ENCODE assay signal across 28 cellular contexts in genomic region chr5:121018004-121018403, GRCh38.
"Had no signal": no experiment of that assay in that cellular context is flagged by ENCODE, and none has a peak within 500 bp of the region (broad histone marks: within the 10 kb centered on the region; RNA-seq: fewer than 3 reads in every experiment).

No MANE protein-coding gene starts in this region.

- H3K36me3 Mint-ChIP-seq: mesothelial cell of epicardium; naive B cell; naive thymus-derived CD8-positive, alpha-beta T cell had no signal

- H3K27me3 Mint-ChIP-seq: dendritic cell treated with granulocyte-macrophage colony-stimulating factor and Interleukin-4, amounts not matched to agents 40 ng/mL and 50 ng/mL, for 4 days; effector memory CD8-positive, alpha-beta T cell; naive B cell had no signal

- H3K4me3 Mint-ChIP-seq: dendritic cell treated with granulocyte-macrophage colony-stimulating factor and Interleukin-4, amounts not matched to agents 40 ng/mL and 50 ng/mL, for 4 days; effector memory CD8-positive, alpha-beta T cell; endodermal cell; mesothelial cell of epicardium; naive B cell; naive thymus-derived CD8-positive, alpha-beta T cell had no signal

- H3K9me3 ChIP-seq: esophagus squamous epithelium, gastrocnemius medialis, heart right ventricle, left lung, lower lobe of right lung, mucosa of descending colon had no signal

- H3K4me3 ChIP-seq: coronary artery, esophagus squamous epithelium, gastrocnemius medialis, heart right ventricle, left lung, lower lobe of right lung, mucosa of descending colon had no signal

- H3K27ac ChIP-seq: coronary artery, epithelial cell of prostate, esophagus squamous epithelium, gastrocnemius medialis, heart right ventricle, left lung, lower lobe of right lung had no signal

- H3K27me3 ChIP-seq: esophagus squamous epithelium, gastrocnemius medialis, left lung had no signal

- FAIRE-seq: endometrium, islet of Langerhans, keratinocyte had no signal

- DNase-seq: effector CD8-positive, alpha-beta T cell; effector memory CD8-positive, alpha-beta T cell; endodermal cell; erythroblast; esophagus squamous epithelium; foreskin fibroblast; foreskin melanocyte; gastrocnemius medialis; glutamatergic neuron; head of caudate nucleus; heart right ventricle; hippocampal formation; left cardiac atrium; left lung; left ventricle myocardium superior; lower lobe of right lung; mesenchymal stem cell; mucosa of descending colon; naive B cell; naive thymus-derived CD8-positive, alpha-beta T cell had no signal

- ATAC-seq: effector memory CD8-positive, alpha-beta T cell; esophagus mucosa; gastrocnemius medialis; heart right ventricle; left cardiac atrium; left lung; left ventricle myocardium superior; lower lobe of right lung; mucosa of descending colon; naive thymus-derived CD8-positive, alpha-beta T cell had no signal

- H3K36me3 ChIP-seq: esophagus squamous epithelium, gastrocnemius medialis, heart right ventricle, left lung, lower lobe of right lung had no signal

- H3K4me1 ChIP-seq: esophagus squamous epithelium, gastrocnemius medialis, heart right ventricle, left lung, lower lobe of right lung had no signal

- H3K4me1 Mint-ChIP-seq: naive B cell; naive thymus-derived CD8-positive, alpha-beta T cell had no signal

- H3K27ac Mint-ChIP-seq: dendritic cell treated with granulocyte-macrophage colony-stimulating factor and Interleukin-4, amounts not matched to agents 40 ng/mL and 50 ng/mL, for 4 days; effector memory CD8-positive, alpha-beta T cell; endodermal cell; mesothelial cell of epicardium; naive B cell; naive thymus-derived CD8-positive, alpha-beta T cell had no signal

- H3K9me3 Mint-ChIP-seq: dendritic cell treated with granulocyte-macrophage colony-stimulating factor and Interleukin-4, amounts not matched to agents 40 ng/mL and 50 ng/mL, for 4 days; endodermal cell; mesothelial cell of epicardium had no signal
